ENCODE assay signal across 13 cellular contexts in genomic region chr1:41479000-41479807, GRCh38. TPM values are rescaled to one million over a fixed set of nuclear protein-coding genes. Genes with fewer than 3 reads are reported as not detected.
DNase-seq lines count a peak whose midpoint lies in the region; ATAC-seq and TF ChIP-seq lines count a peak whose summit lies in the region.
"Had no signal": no experiment of that assay in that cellular context is flagged by ENCODE, and none has a peak within 500 bp of the region (broad histone marks: within the 10 kb centered on the region; RNA-seq: fewer than 3 reads in every experiment).

No MANE protein-coding gene starts in this region.

- peak overlapping the region in 1 of 2 donors; percentile 19 for H3K27ac ChIP-seq in right atrium auricular region
- H3K27ac ChIP-seq in H9 (ENCODE audit: insufficient read length, low read depth, low read length), result no peak overlapping the region

- no peak overlapping the region for H3K4me3 ChIP-seq in right atrium auricular region
- H3K4me3 ChIP-seq: body of pancreas, GM12878, tibial nerve had no signal

- H3K9me3 Mint-ChIP-seq in nephron (no peaks in the 10 kb centered on the region), H9 (no peaks in the 10 kb centered on the region; a peak in 2 of 5 replicates), CD14-positive monocyte (no peaks in the 10 kb centered on the region)

- WGBS in H9 (ENCODE audit: extremely low coverage, insufficient read length, low lambda C conversion rate), result no CpG with 5 or more reads among the region's 19 CpGs

- H3K9me3 ChIP-seq in right atrium auricular region (no peaks in the 10 kb centered on the region), H9 (ENCODE audit: control insufficient read depth, low read depth, low read length) (no peaks in the 10 kb centered on the region)
- H3K9me3 ChIP-seq: body of pancreas, tibial nerve had no signal

- no peak overlapping the region for H3K14ac ChIP-seq in H9 (ENCODE audit: insufficient read depth, low read length)

- no peaks in the 10 kb centered on the region for H3K36me3 Mint-ChIP-seq in nephron (ENCODE audit: low read depth)
- H3K36me3 Mint-ChIP-seq in H9 (ENCODE audit: insufficient read depth in 1 of 3, low read depth in 3 of 3), result no peaks in the 10 kb centered on the region
- no peaks in the 10 kb centered on the region for H3K36me3 Mint-ChIP-seq in CD14-positive monocyte

- H3K4me1 ChIP-seq in right atrium auricular region (peaks cover 0 to 69% of the 10 kb centered on the region in 2 donors), H9 (ENCODE audit: insufficient read depth, low read length) (no peaks in the 10 kb centered on the region)

- H3T11ph ChIP-seq in H9 (ENCODE audit: low read length), result no peak overlapping the region

- peak; percentile 82 for DNase-seq in Right ventricle myocardium superior
- no peak for DNase-seq in right atrium auricular region (ENCODE audit: low spot score)
- DNase-seq in fibroblast of gingiva (ENCODE audit: low read depth), result peak; percentile 34
- no peak for DNase-seq in H9
- DNase-seq in DMS153 treated with DMSO at 0.1 percent for 48 hours (lab: John Stamatoyannopoulos, UW; ENCODE audit: unreplicated experiment), result no peak
- no peak for DNase-seq in CD14-positive monocyte (ENCODE audit: low spot score)
- DNase-seq: DMS79, NCI-H2081 had no signal

- H3K23me2 ChIP-seq in H9 (ENCODE audit: insufficient read length, low read depth, low read length, poor library complexity, severe bottlenecking), result no peaks in the 10 kb centered on the region

- H3K9ac ChIP-seq in H9 (ENCODE audit: extremely low read depth, insufficient read length, low read length), result no peak overlapping the region

- H3K4ac ChIP-seq in H9 (ENCODE audit: low read depth, low read length), result no peak overlapping the region

- H3K27me3 Mint-ChIP-seq in nephron (ENCODE audit: low read depth), result peaks cover 17% of the 10 kb centered on the region
- peaks cover 2% of the 10 kb centered on the region for H3K27me3 Mint-ChIP-seq in H9 (ENCODE audit: low read depth)
- H3K27me3 Mint-ChIP-seq in CD14-positive monocyte (ENCODE audit: low read depth in 3 of 3), result peaks cover 6 to 10% (median 6%) of the 10 kb centered on the region in 3 donors

- intact Hi-C loops in Right ventricle myocardium superior (cut with DNase I), result no loop called here
- intact Hi-C loops in CD14-positive monocyte (cut with micrococcal nuclease), result no loop called here

- TF ChIP-seq CTCF in right atrium auricular region (IDR thresholded peaks at IDR 0.05) (no peak), nephron (IDR thresholded peaks at IDR 0.05; ENCODE audit: unreplicated experiment in 3 of 3) (no peak), H9 (conservative IDR thresholded peaks at IDR 0.05) (no peak), CD14-positive monocyte (IDR thresholded peaks at IDR 0.05) (no peak)

- H3K23ac ChIP-seq in H9 (ENCODE audit: insufficient read length, low read depth, low read length), result no peak overlapping the region

- H3K4me3 Mint-ChIP-seq in nephron (no peak overlapping the region), H9 (no peak overlapping the region), CD14-positive monocyte (no peak overlapping the region)

- no peak overlapping the region for H4K5ac ChIP-seq in H9 (ENCODE audit: insufficient read length, low read depth, low read length)

- no peak overlapping the region for H2BK20ac ChIP-seq in H9 (ENCODE audit: low read depth, low read length, poor library complexity, severe bottlenecking)

- no peak overlapping the region for H4K8ac ChIP-seq in H9 (replicated peaks; ENCODE audit: insufficient read length, low read depth, low read length)

- no peak overlapping the region for H2BK12ac ChIP-seq in H9 (ENCODE audit: insufficient read length, low read depth, low read length)

- H2AK5ac ChIP-seq in H9 (ENCODE audit: insufficient read length, low read length), result no peak overlapping the region

- no peak overlapping the region for H2BK15ac ChIP-seq in H9 (ENCODE audit: low read depth, low read length)

- H4K20me1 ChIP-seq in H9 (ENCODE audit: control insufficient read depth, insufficient read depth, insufficient read length), result no peaks in the 10 kb centered on the region

- H4K91ac ChIP-seq in H9 (ENCODE audit: insufficient read length, low read depth, low read length), result no peak overlapping the region

- no peaks in the 10 kb centered on the region for H3K79me2 ChIP-seq in H9 (ENCODE audit: insufficient read depth, low read length)

- no peak overlapping the region for H3K18ac ChIP-seq in H9 (ENCODE audit: insufficient read length, low read depth, low read length)

- H3K27ac Mint-ChIP-seq in nephron (peak overlapping the region; percentile 48 to 95 (median 75)), H9 (no peak overlapping the region), CD14-positive monocyte (peak overlapping the region in 1 of 7 donors; percentile 50)

- no peak overlapping the region for H2BK120ac ChIP-seq in H9 (ENCODE audit: low read depth, low read length, poor library complexity, severe bottlenecking)

- H3K79me1 ChIP-seq in H9 (ENCODE audit: insufficient read depth, low read depth, low read length, poor library complexity, severe bottlenecking), result no peaks in the 10 kb centered on the region

- H3K4me1 Mint-ChIP-seq in nephron (peaks cover 82% of the 10 kb centered on the region), H9 (peaks cover 29 to 38% of the 10 kb centered on the region in 2 experiments), CD14-positive monocyte (no peaks in the 10 kb centered on the region)

- peak; percentile 40 for ATAC-seq in Right ventricle myocardium superior (ENCODE audit: poor library complexity)
- ATAC-seq in activated CD4-positive, CD25-positive, alpha-beta regulatory T cell treated with anti-CD3 and anti-CD28 coated beads, Interleukin-2, amount 50 U/mL, for 24 hours, result no peak
- ATAC-seq: body of pancreas, GM12878 had no signal

- H3K56ac ChIP-seq in H9 (ENCODE audit: insufficient read length, low read depth, low read length), result no peak overlapping the region

- H3K36me3 ChIP-seq in right atrium auricular region, result no peaks in the 10 kb centered on the region
- H3K36me3 ChIP-seq: tibial nerve had no signal

- H3K4me2 ChIP-seq in H9 (ENCODE audit: insufficient read depth, insufficient read length, low read length), result no peak overlapping the region

- no peak overlapping the region for H2AFZ ChIP-seq in H9 (ENCODE audit: low read length)

- no peaks in the 10 kb centered on the region for H3K27me3 ChIP-seq in right atrium auricular region
- no peaks in the 10 kb centered on the region for H3K27me3 ChIP-seq in H9 (ENCODE audit: insufficient read depth, low read length)
- H3K27me3 ChIP-seq: body of pancreas, tibial nerve had no signal

- H2BK5ac ChIP-seq in H9 (ENCODE audit: insufficient read length, low read length), result no peak overlapping the region

RNA-seq across cellular contexts. Expression of gene EDN2, which starts 5.3 kb away (rescaled TPM):
- total RNA-seq in Right ventricle myocardium superior, result 0.27 TPM
- total RNA-seq in right atrium auricular region, result under 1 TPM in 1 of 2 donors, not detected in 1; 0.78 TPM
- total RNA-seq in H9 (2021), result 0.22 and 0.24 TPM in 2 replicates
- polyA plus RNA-seq in CD14-positive monocyte, result not detected

Comparison
In these comparisons a context has a peak if more than half of its experiments do, and no peak if none do; other contexts are left out.
1. DNase-seq: peak in Right ventricle myocardium superior (single experiment) and fibroblast of gingiva (single experiment); none in right atrium auricular region (single experiment), H9 (single experiment), DMS153 treated with DMSO at 0.1 percent for 48 hours (single experiment) and CD14-positive monocyte (single experiment).
2. H3K27ac Mint-ChIP-seq: peak in nephron (3 of 3); none in H9 (0 of 3).